8 cellular contexts compared by ENCODE assay signal in genomic region chr14:22589096-22589839, GRCh38. TPM values are rescaled to one million over a fixed set of nuclear protein-coding genes. Genes with fewer than 3 reads are reported as not detected.
DNase-seq lines count a peak whose midpoint lies in the region; ATAC-seq, FAIRE-seq and TF ChIP-seq lines count a peak whose summit lies in the region.

Gene DAD1 (minus strand): TSS chr14:22589224. CDS start chr14:22589157, 67 bp downstream.

- no peaks in the 10 kb centered on the region for H3K9me2 ChIP-seq in OCI-LY7 (ENCODE audit: insufficient read depth, low read length)

- peaks cover 12% of the 10 kb centered on the region for H3K36me3 Mint-ChIP-seq in endothelial cell (ENCODE audit: low read depth, unreplicated experiment)
- H3K36me3 Mint-ChIP-seq in mesothelial cell of epicardium, result peaks cover 8% of the 10 kb centered on the region

- H3K9me3 Mint-ChIP-seq in endothelial cell (ENCODE audit: unreplicated experiment) (no peaks in the 10 kb centered on the region), mesothelial cell of epicardium (no peaks in the 10 kb centered on the region)

- H3K4me2 ChIP-seq in OCI-LY7 (ENCODE audit: low read length), result peak within 1 kb of the TSS; percentile 94

- BruUV-seq in OCI-LY7 (replicated peaks; lab: Mats Ljungman, UMichigan), result no TSS peak

- TF ChIP-seq CTCF in D721Med (IDR thresholded peaks at IDR 0.05; ENCODE audit: insufficient read depth, missing control alignments), result no peak
- TF ChIP-seq CTCF in OCI-LY7 (conservative IDR thresholded peaks at IDR 0.05; ENCODE audit: low read length), result no peak; the same call in 1 of the 2 replicates
- no peak for TF ChIP-seq CTCF in endothelial cell (IDR thresholded peaks at IDR 0.05; ENCODE audit: unreplicated experiment)
- no peak for TF ChIP-seq CTCF in mesothelial cell of epicardium (IDR thresholded peaks at IDR 0.05; ENCODE audit: unreplicated experiment)

- H3K36me3 ChIP-seq in OCI-LY7 (ENCODE audit: insufficient read depth, low read length), result peaks cover 28% of the 10 kb centered on the region; the same call in 1 of the 2 replicates

- H3K4me1 Mint-ChIP-seq in endothelial cell (ENCODE audit: unreplicated experiment) (peaks cover 65% of the 10 kb centered on the region), mesothelial cell of epicardium (peaks cover 39% of the 10 kb centered on the region)

- H4K20me1 ChIP-seq in OCI-LY7 (ENCODE audit: insufficient read depth, low read length), result no peaks in the 10 kb centered on the region

- H3K9me3 ChIP-seq in OCI-LY7 (ENCODE audit: low read length), result no peaks in the 10 kb centered on the region

- H2AFZ ChIP-seq in OCI-LY7 (ENCODE audit: low read length), result peak within 1 kb of the TSS; percentile 93

- intact Hi-C loops in OCI-LY7 (cut with micrococcal nuclease; ENCODE audit: unreplicated experiment), result loop anchor here (5.0 kb wide), 1 partner anchor 263 kb away; no protein-coding TSS in a partner anchor

- H3K4me3 Mint-ChIP-seq in endothelial cell (ENCODE audit: unreplicated experiment) (peak within 1 kb of the TSS; percentile 99), mesothelial cell of epicardium (peak within 1 kb of the TSS; percentile 97)

- DNase-seq in D721Med (ENCODE audit: insufficient read length, low spot score) (peak; percentile 92), HuH-7.5 (ENCODE audit: low spot score) (peak; percentile 95), OCI-LY7 (ENCODE audit: low spot score) (peak; percentile 100), activated T-cell treated with anti-CD3 and anti-CD28 coated beads for 1 hour (ENCODE audit: low read depth) (peak; percentile 100), endothelial cell (ENCODE audit: low spot score) (peak; percentile 100), mesothelial cell of epicardium (ENCODE audit: low spot score in 2 of 2, unreplicated experiment in 2 of 2) (peak; percentile 98 to 100)
- DNase-seq in stimulated activated CD8-positive, alpha-beta memory T cell treated with anti-CD3 and anti-CD28 coated beads, Interleukin-15, amount 100 ng/mL, for 48 hours (ENCODE audit: low read depth in 2 of 2), result peak; percentile 98

- H3K27ac Mint-ChIP-seq in endothelial cell (ENCODE audit: unreplicated experiment) (peak within 1 kb of the TSS; percentile 100), mesothelial cell of epicardium (peak within 1 kb of the TSS; percentile 99)

- peaks cover 52% of the 10 kb centered on the region for H3K4me1 ChIP-seq in OCI-LY7 (ENCODE audit: insufficient read depth, low read length, poor library complexity, severe bottlenecking)

- H3K27ac ChIP-seq in OCI-LY7 (ENCODE audit: low read depth, low read length, poor library complexity, severe bottlenecking), result peak within 1 kb of the TSS; percentile 77

- CTCF ChIA-PET in OCI-LY7 (lab: Charles Lee; ENCODE audit: unreplicated experiment), result interaction anchor here (0.6 to 1.7 kb wide), 10 partner anchors 10 to 417 kb away, joined by 3 to 8 read pairs (median 4); no protein-coding TSS in a partner anchor

- peak; percentile 83 for ATAC-seq in GM21526 (IDR thresholded peaks at IDR 0.05; ENCODE audit: low FRiP score, unreplicated experiment)

- POLR2A ChIA-PET in OCI-LY7 (lab: Charles Lee), result interaction anchor here (0.5 to 4.2 kb wide), 19 partner anchors 11 to 595 kb away, joined by 3 to 47 read pairs (median 4); partner anchors contain the start of genes ABHD4, ACIN1, C14orf119 and OXA1L

- peaks cover 14% of the 10 kb centered on the region for H3K27me3 Mint-ChIP-seq in endothelial cell (ENCODE audit: unreplicated experiment)
- peaks cover 23% of the 10 kb centered on the region for H3K27me3 Mint-ChIP-seq in mesothelial cell of epicardium (ENCODE audit: low read depth)

- peak within 1 kb of the TSS; percentile 91 for H3K4me3 ChIP-seq in OCI-LY7 (ENCODE audit: low read depth, low read length, poor library complexity, severe bottlenecking)

- peaks cover 40% of the 10 kb centered on the region for H3K79me2 ChIP-seq in OCI-LY7 (ENCODE audit: insufficient read depth, low read depth, low read length)

- no peak for FAIRE-seq in D721Med (lab: Jason Lieb, UNC)

RNA-seq across cellular contexts. Expression of gene DAD1, which starts in this region (rescaled TPM):
- 88.6 and 154 TPM in 2 replicates for total RNA-seq in OCI-LY7 (2014; rRNA removed; shearing (Covaris generic))
- total RNA-seq in OCI-LY7 (2022), result 115 and 117 TPM in 2 replicates
- total RNA-seq in endothelial cell (ENCODE audit: unreplicated experiment), result 250 TPM
- total RNA-seq in mesothelial cell of epicardium, result 140 to 141 TPM (median 141 TPM) in 3 replicates

Comparison
In these comparisons a context has a peak if more than half of its experiments do, and no peak if none do; other contexts are left out.
1. Peak in every context shown above with its lines: DNase-seq, ATAC-seq, H3K4me3 ChIP-seq and H3K27ac ChIP-seq.